In genomic region chr11:10669258-10670033, GRCh38 we compare ENCODE assay signal across 9 cellular contexts. TPM values are rescaled to one million over a fixed set of nuclear protein-coding genes. Genes with fewer than 3 reads are reported as not detected.
A peak's percentile ranks its signal among the peaks of the same experiment; 100 is the strongest.
DNase-seq lines count a peak whose midpoint lies in the region; ATAC-seq, FAIRE-seq and TF ChIP-seq lines count a peak whose summit lies in the region.
"Had no signal": no experiment of that assay in that cellular context is flagged by ENCODE, and none has a peak within 500 bp of the region (broad histone marks: within the 10 kb centered on the region; RNA-seq: fewer than 3 reads in every experiment).

No MANE protein-coding gene starts in this region.

- H3K27ac Mint-ChIP-seq in CD8-positive, alpha-beta memory T cell = peak overlapping the region in 1 of 8 donors; percentile 6
- H3K27ac Mint-ChIP-seq in activated naive CD8-positive, alpha-beta T cell treated with anti-CD3 and anti-CD28 coated beads for 36 hours = no peak overlapping the region

- DNase-seq in AG10803 (ENCODE audit: low read depth) (peak; percentile 85), NCI-H1694 (lab: John Stamatoyannopoulos, UW) (peak; percentile 2), K562 (ENCODE audit: extremely low read depth in 1 of 4, low spot score in 3 of 4) (no peak), HCEC 1CT (no peak), GM20000 (ENCODE audit: low spot score) (no peak)
- no peak for DNase-seq in CD8-positive, alpha-beta memory T cell
- no peak for DNase-seq in activated naive CD8-positive, alpha-beta T cell treated with anti-CD3 and anti-CD28 coated beads for 36 hours

- no peak overlapping the region for H3K4me3 Mint-ChIP-seq in CD8-positive, alpha-beta memory T cell
- no peak overlapping the region for H3K4me3 Mint-ChIP-seq in activated naive CD8-positive, alpha-beta T cell treated with anti-CD3 and anti-CD28 coated beads for 36 hours

- peaks cover 0 to 6% (median 2%) of the 10 kb centered on the region in 3 donors for H3K4me1 Mint-ChIP-seq in CD8-positive, alpha-beta memory T cell
- no peaks in the 10 kb centered on the region for H3K4me1 Mint-ChIP-seq in activated naive CD8-positive, alpha-beta T cell treated with anti-CD3 and anti-CD28 coated beads for 36 hours

- ATAC-seq in K562 = no peak

- intact Hi-C loops in K562 (cut with micrococcal nuclease) = no loop called here

- TF ChIP-seq CTCF in AG10803 (conservative IDR thresholded peaks at IDR 0.05; ENCODE audit: low read length) = no peak
- TF ChIP-seq CTCF in K562 (IDR thresholded peaks at IDR 0.05 in 2 of 3, conservative IDR thresholded peaks at IDR 0.05 in 1 of 3; ENCODE audit: insufficient read depth in 2 of 3, low read depth in 1 of 3, low read length in 3 of 3) = no peak
- no peak for TF ChIP-seq CTCF in GM20000 (IDR thresholded peaks at IDR 0.05; ENCODE audit: extremely low read depth, missing control alignments)

- H3K36me3 Mint-ChIP-seq in CD8-positive, alpha-beta memory T cell = no peaks in the 10 kb centered on the region
- H3K36me3 Mint-ChIP-seq in activated naive CD8-positive, alpha-beta T cell treated with anti-CD3 and anti-CD28 coated beads for 36 hours = no peaks in the 10 kb centered on the region

- in situ Hi-C loops in K562 (cut with MboI) = no loop called here

- no peaks in the 10 kb centered on the region for H4K20me1 ChIP-seq in K562 (replicated peaks; ENCODE audit: control insufficient read depth, insufficient read depth, low read length)

- no peaks in the 10 kb centered on the region for H3K9me3 Mint-ChIP-seq in CD8-positive, alpha-beta memory T cell
- no peaks in the 10 kb centered on the region for H3K9me3 Mint-ChIP-seq in activated naive CD8-positive, alpha-beta T cell treated with anti-CD3 and anti-CD28 coated beads for 36 hours

- no peak for TF ChIP-seq POLR2A in K562 (conservative IDR thresholded peaks at IDR 0.05)

- no peak overlapping the region; the same call in 1 of the 2 replicates for H3K4me2 ChIP-seq in K562 (ENCODE audit: insufficient read depth, low read length)

- POLR2A ChIA-PET in K562 (lab: Yijun Ruan, JAX) = interaction anchor here (0.5 to 1.3 kb wide), 6 partner anchors 9 to 1920 kb away, joined by 3 read pairs; no protein-coding TSS in a partner anchor
- POLR2A ChIA-PET in CD8-positive, alpha-beta memory T cell (lab: Charles Lee) = interaction anchor here (0.9 kb wide), 1 partner anchor 14 kb away, joined by 4 read pairs; no protein-coding TSS in a partner anchor

- no peaks in the 10 kb centered on the region for H3K79me2 ChIP-seq in K562 (ENCODE audit: control insufficient read depth, insufficient read depth, low read length)

- no TSS peak for BruUV-seq in K562 (replicated peaks; lab: Mats Ljungman, UMichigan)

- H3K27me3 Mint-ChIP-seq in CD8-positive, alpha-beta memory T cell = peaks cover 12 to 46% of the 10 kb centered on the region in 2 donors
- H3K27me3 Mint-ChIP-seq in activated naive CD8-positive, alpha-beta T cell treated with anti-CD3 and anti-CD28 coated beads for 36 hours = peaks cover 36% of the 10 kb centered on the region

- H3K27me3 ChIP-seq in K562 (ENCODE audit: control insufficient read depth in 2 of 2, insufficient read depth in 2 of 2, low read length in 2 of 2) = no peaks in the 10 kb centered on the region; a peak in 1 of 5 replicates
- no peaks in the 10 kb centered on the region for H3K27me3 ChIP-seq in CD8-positive, alpha-beta memory T cell (ENCODE audit: insufficient read depth, low read length, poor library complexity, severe bottlenecking)
- H3K27me3 ChIP-seq: SJSA1 had no signal

- no peak for TF ChIP-seq EP300 in K562 (IDR thresholded peaks at IDR 0.05; ENCODE audit: low read length)

- TF ChIP-seq RAD21 in K562 (CRISPR knock-in tag; conservative IDR thresholded peaks at IDR 0.05 in 1 of 2, IDR thresholded peaks at IDR 0.05 in 1 of 2) = no peak

- no peaks in the 10 kb centered on the region for H3K9me1 ChIP-seq in K562 (ENCODE audit: control insufficient read depth, insufficient read depth, low read length)

- H2AFZ ChIP-seq in K562 (ENCODE audit: low read depth, low read length) = peak overlapping the region; percentile 82

- H3K9me3 ChIP-seq in K562 (replicated peaks; ENCODE audit: control insufficient read depth, insufficient read depth, low read depth, low read length) = no peaks in the 10 kb centered on the region
- H3K9me3 ChIP-seq in mesodermal cell (ENCODE audit: control insufficient read depth, low read length) = no peaks in the 10 kb centered on the region
- no peaks in the 10 kb centered on the region for H3K9me3 ChIP-seq in CD8-positive, alpha-beta memory T cell (ENCODE audit: low read length)
- H3K9me3 ChIP-seq: SJSA1 had no signal

- H3K4me3 ChIP-seq in AG10803 (ENCODE audit: low read length) = no peak overlapping the region
- no peak overlapping the region for H3K4me3 ChIP-seq in K562
- H3K4me3 ChIP-seq in mesodermal cell (ENCODE audit: extremely low read depth, insufficient read depth, low read length, poor library complexity, severe bottlenecking) = no peak overlapping the region
- H3K4me3 ChIP-seq in CD8-positive, alpha-beta memory T cell (ENCODE audit: low read length) = no peak overlapping the region
- H3K4me3 ChIP-seq: SJSA1 had no signal

- H3K36me3 ChIP-seq in K562 (ENCODE audit: control insufficient read depth, insufficient read depth, low read length) = no peaks in the 10 kb centered on the region
- H3K36me3 ChIP-seq in mesodermal cell (ENCODE audit: control insufficient read depth, insufficient read depth, low read length) = no peaks in the 10 kb centered on the region
- no peaks in the 10 kb centered on the region for H3K36me3 ChIP-seq in CD8-positive, alpha-beta memory T cell (ENCODE audit: insufficient read depth, low read length)
- H3K36me3 ChIP-seq: SJSA1 had no signal

- WGBS in K562 (ENCODE audit: insufficient coverage, low coverage, missing lambda C conversion rate) = 29% methylated on average over 5 of the region's 5 CpGs
- 84 to 88% methylated on average over 2 to 4 of the region's 5 CpGs for WGBS in mesodermal cell (ENCODE audit: insufficient coverage in 2 of 2), 2 experiments

- H3K9ac ChIP-seq in K562 (ENCODE audit: insufficient read depth in 1 of 2, low read depth in 2 of 2, low read length in 2 of 2) = no peak overlapping the region

- H3K4me1 ChIP-seq in K562 (replicated peaks in 1 of 2; ENCODE audit: control insufficient read depth in 2 of 2, insufficient read depth in 2 of 2, low read length in 2 of 2) (peaks cover 14 to 36% of the 10 kb centered on the region in 2 experiments), mesodermal cell (ENCODE audit: control insufficient read depth, insufficient read depth, low read length, poor library complexity, severe bottlenecking) (peaks cover 44% of the 10 kb centered on the region)
- no peaks in the 10 kb centered on the region for H3K4me1 ChIP-seq in CD8-positive, alpha-beta memory T cell (ENCODE audit: insufficient read depth, low read length)

- CTCF ChIA-PET in K562 (lab: Yijun Ruan, JAX; ENCODE audit: low intra/inter-chr PET ratio) = no interaction called here
- CTCF ChIA-PET in CD8-positive, alpha-beta memory T cell (lab: Charles Lee) = no interaction called here

- peak; percentile 63 for FAIRE-seq in K562 (lab: Jason Lieb, UNC)

- H3K27ac ChIP-seq in K562 (ENCODE audit: extremely low read depth, low read depth, low read length) (no peak overlapping the region), mesodermal cell (ENCODE audit: low read depth, low read length, severe bottlenecking) (peak overlapping the region; percentile 36)
- no peak overlapping the region for H3K27ac ChIP-seq in CD8-positive, alpha-beta memory T cell (ENCODE audit: low read depth, low read length)
- H3K27ac ChIP-seq: SJSA1 had no signal

RNA-seq across cellular contexts. Expression of gene IRAG1, which starts 24.1 kb away (rescaled TPM):
- total RNA-seq in K562 (2011; cell fraction: chromatin; rRNA removed; ENCODE audit: low replicate concordance) = 0.07 and 0.23 TPM in 2 replicates
- 0.17 and 0.26 TPM in 2 replicates for total RNA-seq in K562 (2011; cell fraction: nucleolus; rRNA removed)
- total RNA-seq in K562 (2011; cell fraction: nucleoplasm; rRNA removed) = 0.15 TPM in 2 replicates
- total RNA-seq in K562 (2014; rRNA removed) (0.04 TPM in 1 of 2 replicates, not detected in the other), K562 (2014; rRNA removed; fragmentation: Illumina TruSeq; extraction: Trizol) (0.07 and 0.22 TPM in 2 replicates), K562 (2015; rRNA removed; fragmentation: Illumina TruSeq; extraction: Trizol) (0.08 and 0.11 TPM in 2 replicates), K562 (2021) (0.22 and 0.27 TPM in 2 replicates)
- polyA plus RNA-seq in K562 (2011; rRNA removed) (0.11 and 0.14 TPM in 2 replicates), K562 (2014; fragmentation: Illumina TruSeq; extraction: Trizol) (0.07 and 0.10 TPM in 2 replicates), K562 (2014; fragmentation: Nextera tagmentation; extraction: Ambion mirVana) (under 1 TPM; 0.01 TPM), K562 (2014; rRNA removed) (0.01 TPM in 1 of 2 replicates, not detected in the other)
- polyA plus RNA-seq in K562 (2011; cell fraction: cytosol; rRNA removed) = 0.10 and 0.16 TPM in 2 replicates
- 0.10 TPM in 2 replicates for polyA plus RNA-seq in K562 (2011; cell fraction: nucleus; rRNA removed)
- 0.08 and 0.15 TPM in 2 replicates for polyA plus RNA-seq in K562 (2012)
- polyA minus RNA-seq in K562 (2011; rRNA and poly(A)+ RNA removed) = 0.07 and 0.45 TPM in 2 replicates
- not detected in 2 replicates for polyA minus RNA-seq in K562 (2011; cell fraction: cytosol; rRNA and poly(A)+ RNA removed)
- polyA minus RNA-seq in K562 (2011; cell fraction: nucleus; rRNA and poly(A)+ RNA removed) = under 0.01 and 0.11 TPM in 2 replicates
- 7.7 TPM for polyA plus RNA-seq in mesodermal cell (2013, experiment 1 of 2)
- 6.5 TPM for polyA plus RNA-seq in mesodermal cell (2013, experiment 2 of 2)
- total RNA-seq in CD8-positive, alpha-beta memory T cell = not detected
- not detected for polyA plus RNA-seq in CD8-positive, alpha-beta memory T cell
- not detected for total RNA-seq in activated naive CD8-positive, alpha-beta T cell treated with anti-CD3 and anti-CD28 coated beads for 36 hours

Comparison
In these comparisons a context has a peak if more than half of its experiments do, and no peak if none do; other contexts are left out.
1. DNase-seq: peak in AG10803 (single experiment) and NCI-H1694 (single experiment); none in K562 (0 of 4), CD8-positive, alpha-beta memory T cell (0 of 5), activated naive CD8-positive, alpha-beta T cell treated with anti-CD3 and anti-CD28 coated beads for 36 hours (single experiment), HCEC 1CT (single experiment) and GM20000 (single experiment).